1 cellular context compared by ENCODE assay signal in genomic region chr4:183483997-183484396, GRCh38.
TF ChIP-seq lines count a peak whose summit lies in the region.

No MANE protein-coding gene starts in this region.

TF ChIP-seq in HepG2, 621 proteins besides CTCF, POLR2A, EP300 and RAD21:
- TF ChIP-seq ZMYM2 (CRISPR knock-in tag; IDR thresholded peaks at IDR 0.05) (peak; percentile 80; the same call in 1 of the 2 replicates), CEBPB (IDR thresholded peaks at IDR 0.05; ENCODE audit: borderline replicate concordance, low read depth, low read length) (peak; percentile 86), LBX2 (CRISPR knock-in tag; IDR thresholded peaks at IDR 0.05; ENCODE audit: borderline replicate concordance) (no peak), ZNF317 (CRISPR knock-in tag; IDR thresholded peaks at IDR 0.05) (0 out of 2 replicates have a peak, but pooled peaks have one; percentile 26), SAP130 (CRISPR knock-in tag; IDR thresholded peaks at IDR 0.05; ENCODE audit: low read depth) (0 out of 2 replicates have a peak, but pooled peaks have one; percentile 30), RCOR2 (CRISPR knock-in tag; IDR thresholded peaks at IDR 0.05) (0 out of 2 replicates have a peak, but pooled peaks have one; percentile 38), ZFX (CRISPR knock-in tag; IDR thresholded peaks at IDR 0.05; ENCODE audit: low read depth) (0 out of 2 replicates have a peak, but pooled peaks have one; percentile 24), CEBPG (CRISPR knock-in tag; IDR thresholded peaks at IDR 0.05) (peak; percentile 82), ZMYM3 (CRISPR knock-in tag; IDR thresholded peaks at IDR 0.05) (0 out of 2 replicates have a peak, but pooled peaks have one; percentile 33), FOSL2 (CRISPR knock-in tag; IDR thresholded peaks at IDR 0.05) (no peak), ETV5 (CRISPR knock-in tag; IDR thresholded peaks at IDR 0.05; ENCODE audit: borderline replicate concordance) (peak; percentile 70; the same call in 1 of the 2 replicates)
TF ChIP-seq in HepG2: peak in this region for 9.
